ENCODE assay signal across 14 cellular contexts in genomic region chr17:17363638-17364337, GRCh38.
DNase-seq lines count a peak whose midpoint lies in the region; ATAC-seq and TF ChIP-seq lines count a peak whose summit lies in the region.
"Had no signal": no experiment of that assay in that cellular context is flagged by ENCODE, and none has a peak within 500 bp of the region (broad histone marks: within the 10 kb centered on the region; RNA-seq: fewer than 3 reads in every experiment).

No MANE protein-coding gene starts in this region.

- H3K9me3 ChIP-seq in CD8-positive, alpha-beta T cell (ENCODE audit: low read length): no peaks in the 10 kb centered on the region
- H3K9me3 ChIP-seq: thoracic aorta had no signal

- H3K27ac Mint-ChIP-seq in CD8-positive, alpha-beta T cell: peak overlapping the region; percentile 69
- peak overlapping the region; percentile 84 for H3K27ac Mint-ChIP-seq in central memory CD8-positive, alpha-beta T cell (ENCODE audit: low read depth)

- H3K27ac ChIP-seq in CD8-positive, alpha-beta T cell (ENCODE audit: low read depth, low read length): no peak overlapping the region
- H3K27ac ChIP-seq: esophagus muscularis mucosa, thoracic aorta, VCaP had no signal

- no peak for TF ChIP-seq CTCF in CD8-positive, alpha-beta T cell (IDR thresholded peaks at IDR 0.05)

- peak in 1 of 7 experiments; percentile 63 for DNase-seq in CD8-positive, alpha-beta T cell
- DNase-seq in NCI-H146 treated with DMSO at 0.1 percent for 48 hours (lab: John Stamatoyannopoulos, UW; ENCODE audit: unreplicated experiment) (peak; percentile 49), mesenteric fat pad (ENCODE audit: low spot score) (peak; percentile 74), UCSD-AML1 (lab: John Stamatoyannopoulos, UW; ENCODE audit: unreplicated experiment) (no peak)
- DNase-seq in central memory CD8-positive, alpha-beta T cell (ENCODE audit: low spot score in 2 of 2): peak in 1 of 2 donors; percentile 73
- no peak for DNase-seq in stimulated activated CD4-positive, alpha-beta T cell treated with anti-CD3 and anti-CD28 coated beads, Interleukin-1b, Interleukin-23, amount 100 ng/mL, for 48 hours
- DNase-seq: activated T-cell treated with anti-CD3 and anti-CD28 coated beads, Interleukin-2, amount 50 U/mL, for 1 hour; MG63; nucleus accumbens had no signal

- H3K4me1 Mint-ChIP-seq in CD8-positive, alpha-beta T cell (ENCODE audit: low read depth): peaks cover 9% of the 10 kb centered on the region
- H3K4me1 Mint-ChIP-seq in central memory CD8-positive, alpha-beta T cell: peaks cover 20% of the 10 kb centered on the region

- H3K4me3 ChIP-seq in CD8-positive, alpha-beta T cell (ENCODE audit: low read depth, low read length): no peak overlapping the region
- H3K4me3 ChIP-seq: esophagus muscularis mucosa, MG63, thoracic aorta had no signal

- no peaks in the 10 kb centered on the region for H3K27me3 ChIP-seq in CD8-positive, alpha-beta T cell (ENCODE audit: insufficient read depth, low read length)
- H3K27me3 ChIP-seq: MG63 had no signal

- H3K4me1 ChIP-seq in CD8-positive, alpha-beta T cell (ENCODE audit: insufficient read depth, low read length): no peaks in the 10 kb centered on the region

- no peaks in the 10 kb centered on the region for H3K36me3 ChIP-seq in CD8-positive, alpha-beta T cell (ENCODE audit: insufficient read depth, low read length)
- H3K36me3 ChIP-seq: esophagus muscularis mucosa, MG63, thoracic aorta had no signal

- POLR2A ChIA-PET in CD8-positive, alpha-beta T cell (lab: Charles Lee): no interaction called here

- ATAC-seq in CD8-positive, alpha-beta T cell: peak; percentile 89
- peak; percentile 97 for ATAC-seq in central memory CD8-positive, alpha-beta T cell (replicated peaks; ENCODE audit: extremely low read depth, poor library complexity, severe bottlenecking)
- ATAC-seq in GM18498 (IDR thresholded peaks at IDR 0.05; ENCODE audit: unreplicated experiment): no peak
- ATAC-seq in HG03159 (IDR thresholded peaks at IDR 0.05; ENCODE audit: unreplicated experiment): no peak

- peaks cover 14% of the 10 kb centered on the region for H3K9me3 Mint-ChIP-seq in CD8-positive, alpha-beta T cell
- no peaks in the 10 kb centered on the region for H3K9me3 Mint-ChIP-seq in central memory CD8-positive, alpha-beta T cell

- peaks cover 3% of the 10 kb centered on the region for H3K27me3 Mint-ChIP-seq in CD8-positive, alpha-beta T cell (ENCODE audit: low read depth)
- H3K27me3 Mint-ChIP-seq in central memory CD8-positive, alpha-beta T cell: no peaks in the 10 kb centered on the region

- intact Hi-C loops in CD8-positive, alpha-beta T cell (cut with DNase I, micrococcal nuclease): no loop called here

- H3K36me3 Mint-ChIP-seq in CD8-positive, alpha-beta T cell: no peaks in the 10 kb centered on the region
- H3K36me3 Mint-ChIP-seq in central memory CD8-positive, alpha-beta T cell (ENCODE audit: insufficient read depth): no peaks in the 10 kb centered on the region

- CTCF ChIA-PET in CD8-positive, alpha-beta T cell (lab: Charles Lee): interaction anchor here (0.8 to 6.1 kb wide), 6 partner anchors 9 to 278 kb away, joined by 3 to 60 read pairs (median 4); no protein-coding TSS in a partner anchor

- H3K4me3 Mint-ChIP-seq in CD8-positive, alpha-beta T cell: no peak overlapping the region
- peak overlapping the region; percentile 2 for H3K4me3 Mint-ChIP-seq in central memory CD8-positive, alpha-beta T cell

Comparison
In these comparisons a context has a peak if more than half of its experiments do, and no peak if none do; other contexts are left out.
1. ATAC-seq: peak in CD8-positive, alpha-beta T cell (single experiment) and central memory CD8-positive, alpha-beta T cell (single experiment); none in GM18498 (single experiment) and HG03159 (single experiment).
2. DNase-seq: peak in NCI-H146 treated with DMSO at 0.1 percent for 48 hours (single experiment) and mesenteric fat pad (single experiment); none in UCSD-AML1 (single experiment) and stimulated activated CD4-positive, alpha-beta T cell treated with anti-CD3 and anti-CD28 coated beads, Interleukin-1b, Interleukin-23, amount 100 ng/mL, for 48 hours (single experiment).